Comparison of ENCODE assay signal across 1 cellular context in genomic region chr2:187549193-187549592, GRCh38.
TF ChIP-seq lines count a peak whose summit lies in the region.

No MANE protein-coding gene starts in this region.

TF ChIP-seq in endothelial cell of umbilical vein, 7 proteins besides CTCF, POLR2A, EP300 and RAD21:
- no peak for TF ChIP-seq GATA2 (IDR thresholded peaks at IDR 0.05; ENCODE audit: insufficient read depth, insufficient read length, low read depth, low read length)
- no peak for TF ChIP-seq POLR2AphosphoS5 (IDR thresholded peaks at IDR 0.05; ENCODE audit: insufficient read depth, low read depth, low read length)
- no peak for TF ChIP-seq MAX (IDR thresholded peaks at IDR 0.05; ENCODE audit: insufficient read depth, insufficient read length)
- TF ChIP-seq EZH2 (IDR thresholded peaks at IDR 0.05; ENCODE audit: borderline replicate concordance, low read depth, low read length, severe bottlenecking), result no peak
- TF ChIP-seq JUN (IDR thresholded peaks at IDR 0.05; ENCODE audit: borderline replicate concordance, insufficient read depth, insufficient read length, low read depth), result no peak
- TF ChIP-seq MYC (IDR thresholded peaks at IDR 0.05; ENCODE audit: low read depth, low read length), result no peak
- no peak for TF ChIP-seq FOS (IDR thresholded peaks at IDR 0.05; ENCODE audit: borderline replicate concordance, insufficient read depth, low read length)
